1 cellular context compared by ENCODE assay signal in the genomic region with DNA sequence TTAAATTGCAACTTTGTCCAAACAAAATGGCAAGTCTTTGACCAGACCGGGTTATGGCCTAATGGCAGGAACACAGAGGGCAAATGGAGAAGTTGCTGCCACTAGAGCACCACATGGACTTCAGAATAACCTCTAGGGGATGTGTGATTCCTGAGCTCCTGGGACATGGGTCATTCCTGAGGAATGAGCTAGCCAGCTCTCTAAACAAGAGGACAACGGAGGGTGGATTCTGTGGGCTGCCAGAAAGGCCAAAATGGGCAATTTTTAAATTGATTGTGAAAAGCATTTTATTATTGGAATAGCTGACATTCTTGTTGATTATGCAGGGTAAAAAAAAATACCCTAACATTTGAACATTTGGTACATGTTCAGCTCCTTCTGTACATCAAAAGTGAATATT.
TF ChIP-seq lines count a peak whose summit lies in the region.

No MANE protein-coding gene starts in this region.

TF ChIP-seq in HepG2, 621 proteins besides CTCF, POLR2A, EP300 and RAD21 (continued from another document and continues in another):
- TF ChIP-seq SNAPC4 (CRISPR knock-in tag; IDR thresholded peaks at IDR 0.05) (no peak), ZNF17 (CRISPR knock-in tag; IDR thresholded peaks at IDR 0.05) (no peak), ZNF850 (CRISPR knock-in tag; conservative IDR thresholded peaks at IDR 0.05) (no peak), KDM1A (CRISPR knock-in tag; IDR thresholded peaks at IDR 0.05) (no peak), GTF3A (CRISPR knock-in tag; conservative IDR thresholded peaks at IDR 0.05) (no peak), ZNF333 (CRISPR knock-in tag; IDR thresholded peaks at IDR 0.05; ENCODE audit: borderline replicate concordance) (no peak), GATAD1 (CRISPR knock-in tag; IDR thresholded peaks at IDR 0.05) (no peak), ZMYM4 (CRISPR knock-in tag; IDR thresholded peaks at IDR 0.05) (peak; percentile 47; the same call in 1 of the 2 replicates), RBM39 (IDR thresholded peaks at IDR 0.05; ENCODE audit: low read depth, low read length, poor library complexity, severe bottlenecking) (no peak), JUNB (CRISPR knock-in tag; IDR thresholded peaks at IDR 0.05; ENCODE audit: borderline replicate concordance) (no peak), SNAPC2 (CRISPR knock-in tag; IDR thresholded peaks at IDR 0.05) (no peak), TARDBP (CRISPR knock-in tag; IDR thresholded peaks at IDR 0.05) (no peak), ZNF121 (CRISPR knock-in tag; IDR thresholded peaks at IDR 0.05) (no peak), PPARG (CRISPR knock-in tag; conservative IDR thresholded peaks at IDR 0.05) (0 out of 2 replicates have a peak, but pooled peaks have one; percentile 14), ZNF282 (IDR thresholded peaks at IDR 0.05; ENCODE audit: partially characterized antibody) (no peak), KLF9 (CRISPR knock-in tag; IDR thresholded peaks at IDR 0.05; ENCODE audit: low read depth) (no peak), ZNF670 (CRISPR knock-in tag; IDR thresholded peaks at IDR 0.05; ENCODE audit: borderline replicate concordance) (no peak), ZNF513 (CRISPR knock-in tag; conservative IDR thresholded peaks at IDR 0.05) (no peak), ONECUT2 (CRISPR knock-in tag; IDR thresholded peaks at IDR 0.05) (no peak), KLF11 (CRISPR knock-in tag; IDR thresholded peaks at IDR 0.05) (no peak), POGZ (CRISPR knock-in tag; IDR thresholded peaks at IDR 0.05) (peak; percentile 53; the same call in 1 of the 2 replicates), ZNF292 (CRISPR knock-in tag; IDR thresholded peaks at IDR 0.05; ENCODE audit: borderline replicate concordance, low read depth) (no peak), ZNF12 (CRISPR knock-in tag; IDR thresholded peaks at IDR 0.05) (no peak), SRY (CRISPR knock-in tag; IDR thresholded peaks at IDR 0.05) (no peak), HNRNPUL1 (IDR thresholded peaks at IDR 0.05; ENCODE audit: low read depth, low read length) (no peak), TRIM24 (CRISPR knock-in tag; IDR thresholded peaks at IDR 0.05) (no peak), ZNF224 (CRISPR knock-in tag; IDR thresholded peaks at IDR 0.05) (no peak), HNRNPL (IDR thresholded peaks at IDR 0.05; ENCODE audit: low read depth, low read length) (no peak), ZNF570 (CRISPR knock-in tag; IDR thresholded peaks at IDR 0.05; ENCODE audit: borderline replicate concordance) (no peak), MBNL3 (CRISPR knock-in tag; conservative IDR thresholded peaks at IDR 0.05) (no peak), PRPF4 (IDR thresholded peaks at IDR 0.05; ENCODE audit: low read depth, low read length, poor library complexity, severe bottlenecking) (no peak), ZNF704 (CRISPR knock-in tag; IDR thresholded peaks at IDR 0.05; ENCODE audit: borderline replicate concordance) (no peak), NR3C1 (CRISPR knock-in tag; IDR thresholded peaks at IDR 0.05) (no peak)
- TF ChIP-seq, protein P1, sequence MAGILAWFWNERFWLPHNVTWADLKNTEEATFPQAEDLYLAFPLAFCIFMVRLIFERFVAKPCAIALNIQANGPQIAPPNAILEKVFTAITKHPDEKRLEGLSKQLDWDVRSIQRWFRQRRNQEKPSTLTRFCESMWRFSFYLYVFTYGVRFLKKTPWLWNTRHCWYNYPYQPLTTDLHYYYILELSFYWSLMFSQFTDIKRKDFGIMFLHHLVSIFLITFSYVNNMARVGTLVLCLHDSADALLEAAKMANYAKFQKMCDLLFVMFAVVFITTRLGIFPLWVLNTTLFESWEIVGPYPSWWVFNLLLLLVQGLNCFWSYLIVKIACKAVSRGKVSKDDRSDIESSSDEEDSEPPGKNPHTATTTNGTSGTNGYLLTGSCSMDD (CRISPR knock-in tag; IDR thresholded peaks at IDR 0.05): no peak
- TF ChIP-seq, protein P2, sequence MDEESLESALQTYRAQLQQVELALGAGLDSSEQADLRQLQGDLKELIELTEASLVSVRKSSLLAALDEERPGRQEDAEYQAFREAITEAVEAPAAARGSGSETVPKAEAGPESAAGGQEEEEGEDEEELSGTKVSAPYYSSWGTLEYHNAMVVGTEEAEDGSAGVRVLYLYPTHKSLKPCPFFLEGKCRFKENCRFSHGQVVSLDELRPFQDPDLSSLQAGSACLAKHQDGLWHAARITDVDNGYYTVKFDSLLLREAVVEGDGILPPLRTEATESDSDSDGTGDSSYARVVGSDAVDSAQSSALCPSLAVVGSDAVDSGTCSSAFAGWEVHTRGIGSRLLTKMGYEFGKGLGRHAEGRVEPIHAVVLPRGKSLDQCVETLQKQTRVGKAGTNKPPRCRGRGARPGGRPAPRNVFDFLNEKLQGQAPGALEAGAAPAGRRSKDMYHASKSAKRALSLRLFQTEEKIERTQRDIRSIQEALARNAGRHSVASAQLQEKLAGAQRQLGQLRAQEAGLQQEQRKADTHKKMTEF (CRISPR knock-in tag; IDR thresholded peaks at IDR 0.05): no peak
- TF ChIP-seq, protein P3, sequence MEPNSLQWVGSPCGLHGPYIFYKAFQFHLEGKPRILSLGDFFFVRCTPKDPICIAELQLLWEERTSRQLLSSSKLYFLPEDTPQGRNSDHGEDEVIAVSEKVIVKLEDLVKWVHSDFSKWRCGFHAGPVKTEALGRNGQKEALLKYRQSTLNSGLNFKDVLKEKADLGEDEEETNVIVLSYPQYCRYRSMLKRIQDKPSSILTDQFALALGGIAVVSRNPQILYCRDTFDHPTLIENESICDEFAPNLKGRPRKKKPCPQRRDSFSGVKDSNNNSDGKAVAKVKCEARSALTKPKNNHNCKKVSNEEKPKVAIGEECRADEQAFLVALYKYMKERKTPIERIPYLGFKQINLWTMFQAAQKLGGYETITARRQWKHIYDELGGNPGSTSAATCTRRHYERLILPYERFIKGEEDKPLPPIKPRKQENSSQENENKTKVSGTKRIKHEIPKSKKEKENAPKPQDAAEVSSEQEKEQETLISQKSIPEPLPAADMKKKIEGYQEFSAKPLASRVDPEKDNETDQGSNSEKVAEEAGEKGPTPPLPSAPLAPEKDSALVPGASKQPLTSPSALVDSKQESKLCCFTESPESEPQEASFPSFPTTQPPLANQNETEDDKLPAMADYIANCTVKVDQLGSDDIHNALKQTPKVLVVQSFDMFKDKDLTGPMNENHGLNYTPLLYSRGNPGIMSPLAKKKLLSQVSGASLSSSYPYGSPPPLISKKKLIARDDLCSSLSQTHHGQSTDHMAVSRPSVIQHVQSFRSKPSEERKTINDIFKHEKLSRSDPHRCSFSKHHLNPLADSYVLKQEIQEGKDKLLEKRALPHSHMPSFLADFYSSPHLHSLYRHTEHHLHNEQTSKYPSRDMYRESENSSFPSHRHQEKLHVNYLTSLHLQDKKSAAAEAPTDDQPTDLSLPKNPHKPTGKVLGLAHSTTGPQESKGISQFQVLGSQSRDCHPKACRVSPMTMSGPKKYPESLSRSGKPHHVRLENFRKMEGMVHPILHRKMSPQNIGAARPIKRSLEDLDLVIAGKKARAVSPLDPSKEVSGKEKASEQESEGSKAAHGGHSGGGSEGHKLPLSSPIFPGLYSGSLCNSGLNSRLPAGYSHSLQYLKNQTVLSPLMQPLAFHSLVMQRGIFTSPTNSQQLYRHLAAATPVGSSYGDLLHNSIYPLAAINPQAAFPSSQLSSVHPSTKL (CRISPR knock-in tag; IDR thresholded peaks at IDR 0.05): 0 out of 2 replicates have a peak, but pooled peaks have one; percentile 35
- TF ChIP-seq, protein P4, sequence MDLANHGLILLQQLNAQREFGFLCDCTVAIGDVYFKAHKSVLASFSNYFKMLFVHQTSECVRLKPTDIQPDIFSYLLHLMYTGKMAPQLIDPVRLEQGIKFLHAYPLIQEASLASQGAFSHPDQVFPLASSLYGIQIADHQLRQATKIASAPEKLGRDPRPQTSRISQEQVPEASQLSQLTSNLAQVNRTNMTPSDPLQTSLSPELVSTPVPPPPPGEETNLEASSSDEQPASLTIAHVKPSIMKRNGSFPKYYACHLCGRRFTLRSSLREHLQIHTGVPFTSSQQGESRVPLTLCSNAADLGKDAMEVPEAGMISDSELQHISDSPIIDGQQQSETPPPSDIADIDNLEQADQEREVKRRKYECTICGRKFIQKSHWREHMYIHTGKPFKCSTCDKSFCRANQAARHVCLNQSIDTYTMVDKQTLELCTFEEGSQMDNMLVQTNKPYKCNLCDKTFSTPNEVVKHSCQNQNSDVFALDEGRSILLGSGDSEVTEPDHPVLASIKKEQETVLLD (CRISPR knock-in tag; IDR thresholded peaks at IDR 0.05; ENCODE audit: low read depth): no peak
- TF ChIP-seq, protein P5, sequence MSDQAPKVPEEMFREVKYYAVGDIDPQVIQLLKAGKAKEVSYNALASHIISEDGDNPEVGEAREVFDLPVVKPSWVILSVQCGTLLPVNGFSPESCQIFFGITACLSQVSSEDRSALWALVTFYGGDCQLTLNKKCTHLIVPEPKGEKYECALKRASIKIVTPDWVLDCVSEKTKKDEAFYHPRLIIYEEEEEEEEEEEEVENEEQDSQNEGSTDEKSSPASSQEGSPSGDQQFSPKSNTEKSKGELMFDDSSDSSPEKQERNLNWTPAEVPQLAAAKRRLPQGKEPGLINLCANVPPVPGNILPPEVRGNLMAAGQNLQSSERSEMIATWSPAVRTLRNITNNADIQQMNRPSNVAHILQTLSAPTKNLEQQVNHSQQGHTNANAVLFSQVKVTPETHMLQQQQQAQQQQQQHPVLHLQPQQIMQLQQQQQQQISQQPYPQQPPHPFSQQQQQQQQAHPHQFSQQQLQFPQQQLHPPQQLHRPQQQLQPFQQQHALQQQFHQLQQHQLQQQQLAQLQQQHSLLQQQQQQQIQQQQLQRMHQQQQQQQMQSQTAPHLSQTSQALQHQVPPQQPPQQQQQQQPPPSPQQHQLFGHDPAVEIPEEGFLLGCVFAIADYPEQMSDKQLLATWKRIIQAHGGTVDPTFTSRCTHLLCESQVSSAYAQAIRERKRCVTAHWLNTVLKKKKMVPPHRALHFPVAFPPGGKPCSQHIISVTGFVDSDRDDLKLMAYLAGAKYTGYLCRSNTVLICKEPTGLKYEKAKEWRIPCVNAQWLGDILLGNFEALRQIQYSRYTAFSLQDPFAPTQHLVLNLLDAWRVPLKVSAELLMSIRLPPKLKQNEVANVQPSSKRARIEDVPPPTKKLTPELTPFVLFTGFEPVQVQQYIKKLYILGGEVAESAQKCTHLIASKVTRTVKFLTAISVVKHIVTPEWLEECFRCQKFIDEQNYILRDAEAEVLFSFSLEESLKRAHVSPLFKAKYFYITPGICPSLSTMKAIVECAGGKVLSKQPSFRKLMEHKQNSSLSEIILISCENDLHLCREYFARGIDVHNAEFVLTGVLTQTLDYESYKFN (CRISPR knock-in tag; conservative IDR thresholded peaks at IDR 0.05): no peak
- TF ChIP-seq, protein P6, sequence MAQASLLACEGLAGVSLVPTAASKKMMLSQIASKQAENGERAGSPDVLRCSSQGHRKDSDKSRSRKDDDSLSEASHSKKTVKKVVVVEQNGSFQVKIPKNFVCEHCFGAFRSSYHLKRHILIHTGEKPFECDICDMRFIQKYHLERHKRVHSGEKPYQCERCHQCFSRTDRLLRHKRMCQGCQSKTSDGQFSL (CRISPR knock-in tag; IDR thresholded peaks at IDR 0.05): no peak
- TF ChIP-seq, protein P7, sequence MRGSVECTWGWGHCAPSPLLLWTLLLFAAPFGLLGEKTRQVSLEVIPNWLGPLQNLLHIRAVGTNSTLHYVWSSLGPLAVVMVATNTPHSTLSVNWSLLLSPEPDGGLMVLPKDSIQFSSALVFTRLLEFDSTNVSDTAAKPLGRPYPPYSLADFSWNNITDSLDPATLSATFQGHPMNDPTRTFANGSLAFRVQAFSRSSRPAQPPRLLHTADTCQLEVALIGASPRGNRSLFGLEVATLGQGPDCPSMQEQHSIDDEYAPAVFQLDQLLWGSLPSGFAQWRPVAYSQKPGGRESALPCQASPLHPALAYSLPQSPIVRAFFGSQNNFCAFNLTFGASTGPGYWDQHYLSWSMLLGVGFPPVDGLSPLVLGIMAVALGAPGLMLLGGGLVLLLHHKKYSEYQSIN (CRISPR knock-in tag; IDR thresholded peaks at IDR 0.05; ENCODE audit: borderline replicate concordance): no peak
